Comparison of ENCODE assay signal across 8 cellular contexts in the genomic region with DNA sequence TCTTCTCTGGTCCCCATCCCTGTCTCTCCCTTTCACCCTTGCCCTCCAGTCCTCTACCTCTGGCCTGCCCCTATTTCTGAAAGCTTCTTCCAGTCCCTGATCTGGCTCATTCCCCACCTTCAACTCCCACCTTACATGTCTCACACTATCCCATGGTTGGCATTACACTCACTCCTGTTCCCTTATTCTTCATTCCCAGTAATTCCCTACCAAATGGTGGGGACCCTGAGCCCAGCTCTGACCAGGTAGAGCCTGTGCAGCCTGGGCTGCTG. TPM values are rescaled to one million over a fixed set of nuclear protein-coding genes. Genes with fewer than 3 reads are reported as not detected.
DNase-seq lines count a peak whose midpoint lies in the region; ATAC-seq and TF ChIP-seq lines count a peak whose summit lies in the region.

No MANE protein-coding gene starts in this region.

- in situ Hi-C loops in ACHN (cut with HindIII; ENCODE audit: low pct_ligation_motif_present, low pct_unique_long_range_greater_than_20kb, low sequenced_read_pairs), result no loop called here

- ATAC-seq in GM18873 (IDR thresholded peaks at IDR 0.05; ENCODE audit: low FRiP score, unreplicated experiment), result no peak
- ATAC-seq in GM18861 (IDR thresholded peaks at IDR 0.05; ENCODE audit: unreplicated experiment), result no peak

- H3K27me3 ChIP-seq in duodenal mucosa (ENCODE audit: control insufficient read depth in 1 of 2, insufficient read depth in 2 of 2, low read length in 2 of 2), result no peaks in the 10 kb centered on the region
- no peaks in the 10 kb centered on the region for H3K27me3 ChIP-seq in neuron (ENCODE audit: insufficient read depth, low read length)

- no peaks in the 10 kb centered on the region for H3K9me3 Mint-ChIP-seq in IgD-negative memory B cell

- peak overlapping the region; percentile 74 to 78 for H3K4me3 ChIP-seq in duodenal mucosa (ENCODE audit: low read depth in 1 of 2, low read length in 2 of 2)
- H3K4me3 ChIP-seq in neuron (ENCODE audit: low read length), result peak overlapping the region; percentile 49

- peaks cover 2% of the 10 kb centered on the region for H3K36me3 Mint-ChIP-seq in IgD-negative memory B cell

- H3K9me3 ChIP-seq in duodenal mucosa (ENCODE audit: control insufficient read depth in 1 of 2, low read length in 2 of 2) (no peaks in the 10 kb centered on the region), neuron (ENCODE audit: low read length) (no peaks in the 10 kb centered on the region)

- H2AFZ ChIP-seq in neuron (ENCODE audit: low read depth, low read length), result no peak overlapping the region

- H3K4me1 ChIP-seq in duodenal mucosa (ENCODE audit: control insufficient read depth in 1 of 2, insufficient read depth in 2 of 2, low read length in 2 of 2) (peaks cover 46 to 50% of the 10 kb centered on the region in 2 donors), neuron (ENCODE audit: insufficient read depth, low read length) (peaks cover 6% of the 10 kb centered on the region)

- peak overlapping the region; percentile 81 to 94 (median 90) for H3K4me3 Mint-ChIP-seq in IgD-negative memory B cell

- H3K4me1 Mint-ChIP-seq in IgD-negative memory B cell, result peaks cover 10 to 12% (median 10%) of the 10 kb centered on the region in 3 donors

- DNase-seq in ACHN (no peak), NCI-H1436 (lab: John Stamatoyannopoulos, UW) (no peak)

- H3K27ac Mint-ChIP-seq in IgD-negative memory B cell, result peak overlapping the region; percentile 78 to 97 (median 95)

- H3K36me3 ChIP-seq in duodenal mucosa (ENCODE audit: control insufficient read depth in 1 of 2, insufficient read depth in 2 of 2, low read length in 2 of 2) (peaks cover 18 to 23% of the 10 kb centered on the region in 2 donors), neuron (ENCODE audit: insufficient read depth, low read length) (peaks cover 33% of the 10 kb centered on the region)

- peak overlapping the region; percentile 56 to 76 for H3K9ac ChIP-seq in duodenal mucosa (ENCODE audit: low read depth in 1 of 2, low read length in 2 of 2)

- TF ChIP-seq CTCF in C4-2B (conservative IDR thresholded peaks at IDR 0.05), result no peak

- peaks cover 1% of the 10 kb centered on the region for H3K27me3 Mint-ChIP-seq in IgD-negative memory B cell

- peak overlapping the region; percentile 62 for H3K27ac ChIP-seq in C4-2B
- peak overlapping the region; percentile 67 for H3K27ac ChIP-seq in duodenal mucosa (ENCODE audit: low read depth, low read length)

RNA-seq across cellular contexts. Expression of a gene that starts 6.4 kb away (rescaled TPM):
- polyA plus RNA-seq in IgD-negative memory B cell, result 1.3 TPM

RNA-seq across cellular contexts. Expression of a gene that starts 33.6 kb away (rescaled TPM):
- polyA plus RNA-seq in IgD-negative memory B cell, result 19.8 TPM
